In genomic region chr5:45109636-45110035, GRCh38 we compare ENCODE assay signal across 1 cellular context.
A peak's percentile ranks its signal among the peaks of the same experiment; 100 is the strongest.
TF ChIP-seq lines count a peak whose summit lies in the region.

No MANE protein-coding gene starts in this region.

TF ChIP-seq in GM23338, 12 proteins besides CTCF, POLR2A, EP300 and RAD21 (continued from another document):
- peak; percentile 22; the same call in 1 of the 2 replicates for TF ChIP-seq ZNF462 (CRISPR knock-in tag; IDR thresholded peaks at IDR 0.05)
